Comparison of ENCODE assay signal across 19 cellular contexts in genomic region chr2:39640681-39641080, GRCh38. TPM values are rescaled to one million over a fixed set of nuclear protein-coding genes. Genes with fewer than 3 reads are reported as not detected.
"Had no signal": no experiment of that assay in that cellular context is flagged by ENCODE, and none has a peak within 500 bp of the region (broad histone marks: within the 10 kb centered on the region; RNA-seq: fewer than 3 reads in every experiment).

No MANE protein-coding gene starts in this region.

- H3K27ac ChIP-seq: HL-60, SJSA1, SK-N-MC had no signal

- FAIRE-seq: HTR-8/SVneo, RCC 7860 had no signal

- H3K4me3 ChIP-seq: SJSA1, SK-N-MC had no signal

- H3K36me3 ChIP-seq: SJSA1 had no signal

- H3K27me3 ChIP-seq: SJSA1 had no signal

- H3K9me3 ChIP-seq: SJSA1 had no signal

- DNase-seq: KBM-7, MV-4-11, NCI-H1048, NCI-H1105, NCI-H1436 treated with DMSO at 0.1 percent for 48 hours, NCI-H1694, NCI-H187 treated with DMSO at 0.1 percent for 48 hours, NCI-H2107, NCI-H2227 treated with DMSO at 0.1 percent for 48 hours, NCI-H524, NCI-H774, RPMI8226, SIG-M5 had no signal

RNA-seq across cellular contexts. Expression of gene TMEM178A, which starts 25.0 kb away (rescaled TPM):
- total RNA-seq: NCI-H460 had no signal
